ENCODE assay signal across 1 cellular context in the genomic region with DNA sequence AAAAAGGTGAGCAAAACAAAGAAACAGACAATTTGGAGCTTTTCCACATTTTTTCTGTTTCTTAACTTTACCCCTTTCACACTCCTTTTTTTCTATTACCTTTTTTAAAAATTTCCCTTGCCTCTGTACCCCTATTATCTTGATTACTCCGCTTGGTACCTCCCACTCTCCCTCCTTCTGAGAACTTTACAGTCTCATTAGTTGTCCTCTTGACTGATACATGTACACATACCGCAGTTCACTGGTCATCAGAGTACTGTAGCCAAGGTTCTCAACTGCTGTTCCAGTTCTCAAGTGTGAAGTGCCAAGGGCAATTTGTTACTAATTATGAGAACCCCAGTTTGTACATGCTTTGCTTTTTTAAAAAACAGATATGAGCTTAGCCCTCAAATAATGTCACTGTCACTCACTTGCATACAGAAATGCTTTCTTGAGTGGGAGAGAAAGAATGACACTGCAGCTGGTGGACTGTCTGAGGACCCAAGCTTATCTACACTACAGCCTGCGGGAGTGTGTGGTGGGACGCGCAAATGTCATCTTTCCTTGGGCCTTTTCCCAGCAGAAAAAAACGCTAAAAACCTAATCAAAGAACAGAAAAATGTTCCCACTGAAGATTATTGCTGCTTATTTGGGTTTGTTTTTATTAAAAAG.
TF ChIP-seq lines count a peak whose summit lies in the region.

No MANE protein-coding gene starts in this region.

TF ChIP-seq in HEK293, 187 proteins besides CTCF, POLR2A, EP300 and RAD21 (continued from another document):
- TF ChIP-seq, protein P1, sequence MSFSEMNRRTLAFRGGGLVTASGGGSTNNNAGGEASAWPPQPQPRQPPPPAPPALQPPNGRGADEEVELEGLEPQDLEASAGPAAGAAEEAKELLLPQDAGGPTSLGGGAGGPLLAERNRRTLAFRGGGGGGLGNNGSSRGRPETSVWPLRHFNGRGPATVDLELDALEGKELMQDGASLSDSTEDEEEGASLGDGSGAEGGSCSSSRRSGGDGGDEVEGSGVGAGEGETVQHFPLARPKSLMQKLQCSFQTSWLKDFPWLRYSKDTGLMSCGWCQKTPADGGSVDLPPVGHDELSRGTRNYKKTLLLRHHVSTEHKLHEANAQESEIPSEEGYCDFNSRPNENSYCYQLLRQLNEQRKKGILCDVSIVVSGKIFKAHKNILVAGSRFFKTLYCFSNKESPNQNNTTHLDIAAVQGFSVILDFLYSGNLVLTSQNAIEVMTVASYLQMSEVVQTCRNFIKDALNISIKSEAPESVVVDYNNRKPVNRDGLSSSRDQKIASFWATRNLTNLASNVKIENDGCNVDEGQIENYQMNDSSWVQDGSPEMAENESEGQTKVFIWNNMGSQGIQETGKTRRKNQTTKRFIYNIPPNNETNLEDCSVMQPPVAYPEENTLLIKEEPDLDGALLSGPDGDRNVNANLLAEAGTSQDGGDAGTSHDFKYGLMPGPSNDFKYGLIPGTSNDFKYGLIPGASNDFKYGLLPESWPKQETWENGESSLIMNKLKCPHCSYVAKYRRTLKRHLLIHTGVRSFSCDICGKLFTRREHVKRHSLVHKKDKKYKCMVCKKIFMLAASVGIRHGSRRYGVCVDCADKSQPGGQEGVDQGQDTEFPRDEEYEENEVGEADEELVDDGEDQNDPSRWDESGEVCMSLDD (tag by site-specific recombination; IDR thresholded peaks at IDR 0.05) = no peak
- TF ChIP-seq SP2 (tag by site-specific recombination; IDR thresholded peaks at IDR 0.05) (no peak), ZNF530 (tag by site-specific recombination; IDR thresholded peaks at IDR 0.05; ENCODE audit: low read depth) (no peak), ZNF701 (tag by site-specific recombination; IDR thresholded peaks at IDR 0.05) (no peak), GLIS1 (tag by site-specific recombination; IDR thresholded peaks at IDR 0.05) (no peak), ZFHX2 (tag by site-specific recombination; conservative IDR thresholded peaks at IDR 0.05) (peak; percentile 37; the same call in 1 of the 2 replicates), ZNF292 (tag by site-specific recombination; IDR thresholded peaks at IDR 0.05; ENCODE audit: borderline replicate concordance, low read depth) (no peak), TRIM28 (IDR thresholded peaks at IDR 0.05; ENCODE audit: borderline replicate concordance, low read length) (peak; percentile 80), ZNF837 (tag by site-specific recombination; IDR thresholded peaks at IDR 0.05) (no peak), ZNF433 (tag by site-specific recombination; IDR thresholded peaks at IDR 0.05; ENCODE audit: low read depth) (no peak), ZNF202 (tag by site-specific recombination; IDR thresholded peaks at IDR 0.05; ENCODE audit: borderline replicate concordance) (no peak), ZNF48 (tag by site-specific recombination; IDR thresholded peaks at IDR 0.05) (no peak), EGR2 (tag by site-specific recombination; IDR thresholded peaks at IDR 0.05; ENCODE audit: low read depth) (peak; percentile 56), WT1 (tag by site-specific recombination; IDR thresholded peaks at IDR 0.05) (peak; percentile 21; the same call in 1 of the 2 replicates), ZNF311 (tag by site-specific recombination; IDR thresholded peaks at IDR 0.05; ENCODE audit: borderline replicate concordance) (no peak), KLF16 (tag by site-specific recombination; IDR thresholded peaks at IDR 0.05) (no peak)
- TF ChIP-seq, protein P2, sequence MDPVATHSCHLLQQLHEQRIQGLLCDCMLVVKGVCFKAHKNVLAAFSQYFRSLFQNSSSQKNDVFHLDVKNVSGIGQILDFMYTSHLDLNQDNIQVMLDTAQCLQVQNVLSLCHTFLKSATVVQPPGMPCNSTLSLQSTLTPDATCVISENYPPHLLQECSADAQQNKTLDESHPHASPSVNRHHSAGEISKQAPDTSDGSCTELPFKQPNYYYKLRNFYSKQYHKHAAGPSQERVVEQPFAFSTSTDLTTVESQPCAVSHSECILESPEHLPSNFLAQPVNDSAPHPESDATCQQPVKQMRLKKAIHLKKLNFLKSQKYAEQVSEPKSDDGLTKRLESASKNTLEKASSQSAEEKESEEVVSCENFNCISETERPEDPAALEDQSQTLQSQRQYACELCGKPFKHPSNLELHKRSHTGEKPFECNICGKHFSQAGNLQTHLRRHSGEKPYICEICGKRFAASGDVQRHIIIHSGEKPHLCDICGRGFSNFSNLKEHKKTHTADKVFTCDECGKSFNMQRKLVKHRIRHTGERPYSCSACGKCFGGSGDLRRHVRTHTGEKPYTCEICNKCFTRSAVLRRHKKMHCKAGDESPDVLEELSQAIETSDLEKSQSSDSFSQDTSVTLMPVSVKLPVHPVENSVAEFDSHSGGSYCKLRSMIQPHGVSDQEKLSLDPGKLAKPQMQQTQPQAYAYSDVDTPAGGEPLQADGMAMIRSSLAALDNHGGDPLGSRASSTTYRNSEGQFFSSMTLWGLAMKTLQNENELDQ (tag by site-specific recombination; IDR thresholded peaks at IDR 0.05; ENCODE audit: low read depth) = no peak
- TF ChIP-seq, protein P3, sequence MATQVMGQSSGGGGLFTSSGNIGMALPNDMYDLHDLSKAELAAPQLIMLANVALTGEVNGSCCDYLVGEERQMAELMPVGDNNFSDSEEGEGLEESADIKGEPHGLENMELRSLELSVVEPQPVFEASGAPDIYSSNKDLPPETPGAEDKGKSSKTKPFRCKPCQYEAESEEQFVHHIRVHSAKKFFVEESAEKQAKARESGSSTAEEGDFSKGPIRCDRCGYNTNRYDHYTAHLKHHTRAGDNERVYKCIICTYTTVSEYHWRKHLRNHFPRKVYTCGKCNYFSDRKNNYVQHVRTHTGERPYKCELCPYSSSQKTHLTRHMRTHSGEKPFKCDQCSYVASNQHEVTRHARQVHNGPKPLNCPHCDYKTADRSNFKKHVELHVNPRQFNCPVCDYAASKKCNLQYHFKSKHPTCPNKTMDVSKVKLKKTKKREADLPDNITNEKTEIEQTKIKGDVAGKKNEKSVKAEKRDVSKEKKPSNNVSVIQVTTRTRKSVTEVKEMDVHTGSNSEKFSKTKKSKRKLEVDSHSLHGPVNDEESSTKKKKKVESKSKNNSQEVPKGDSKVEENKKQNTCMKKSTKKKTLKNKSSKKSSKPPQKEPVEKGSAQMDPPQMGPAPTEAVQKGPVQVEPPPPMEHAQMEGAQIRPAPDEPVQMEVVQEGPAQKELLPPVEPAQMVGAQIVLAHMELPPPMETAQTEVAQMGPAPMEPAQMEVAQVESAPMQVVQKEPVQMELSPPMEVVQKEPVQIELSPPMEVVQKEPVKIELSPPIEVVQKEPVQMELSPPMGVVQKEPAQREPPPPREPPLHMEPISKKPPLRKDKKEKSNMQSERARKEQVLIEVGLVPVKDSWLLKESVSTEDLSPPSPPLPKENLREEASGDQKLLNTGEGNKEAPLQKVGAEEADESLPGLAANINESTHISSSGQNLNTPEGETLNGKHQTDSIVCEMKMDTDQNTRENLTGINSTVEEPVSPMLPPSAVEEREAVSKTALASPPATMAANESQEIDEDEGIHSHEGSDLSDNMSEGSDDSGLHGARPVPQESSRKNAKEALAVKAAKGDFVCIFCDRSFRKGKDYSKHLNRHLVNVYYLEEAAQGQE (tag by site-specific recombination; IDR thresholded peaks at IDR 0.05) = no peak
- TF ChIP-seq, protein P4, sequence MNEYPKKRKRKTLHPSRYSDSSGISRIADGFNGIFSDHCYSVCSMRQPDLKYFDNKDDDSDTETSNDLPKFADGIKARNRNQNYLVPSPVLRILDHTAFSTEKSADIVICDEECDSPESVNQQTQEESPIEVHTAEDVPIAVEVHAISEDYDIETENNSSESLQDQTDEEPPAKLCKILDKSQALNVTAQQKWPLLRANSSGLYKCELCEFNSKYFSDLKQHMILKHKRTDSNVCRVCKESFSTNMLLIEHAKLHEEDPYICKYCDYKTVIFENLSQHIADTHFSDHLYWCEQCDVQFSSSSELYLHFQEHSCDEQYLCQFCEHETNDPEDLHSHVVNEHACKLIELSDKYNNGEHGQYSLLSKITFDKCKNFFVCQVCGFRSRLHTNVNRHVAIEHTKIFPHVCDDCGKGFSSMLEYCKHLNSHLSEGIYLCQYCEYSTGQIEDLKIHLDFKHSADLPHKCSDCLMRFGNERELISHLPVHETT (tag by site-specific recombination; IDR thresholded peaks at IDR 0.05) = no peak
- TF ChIP-seq, protein P5, sequence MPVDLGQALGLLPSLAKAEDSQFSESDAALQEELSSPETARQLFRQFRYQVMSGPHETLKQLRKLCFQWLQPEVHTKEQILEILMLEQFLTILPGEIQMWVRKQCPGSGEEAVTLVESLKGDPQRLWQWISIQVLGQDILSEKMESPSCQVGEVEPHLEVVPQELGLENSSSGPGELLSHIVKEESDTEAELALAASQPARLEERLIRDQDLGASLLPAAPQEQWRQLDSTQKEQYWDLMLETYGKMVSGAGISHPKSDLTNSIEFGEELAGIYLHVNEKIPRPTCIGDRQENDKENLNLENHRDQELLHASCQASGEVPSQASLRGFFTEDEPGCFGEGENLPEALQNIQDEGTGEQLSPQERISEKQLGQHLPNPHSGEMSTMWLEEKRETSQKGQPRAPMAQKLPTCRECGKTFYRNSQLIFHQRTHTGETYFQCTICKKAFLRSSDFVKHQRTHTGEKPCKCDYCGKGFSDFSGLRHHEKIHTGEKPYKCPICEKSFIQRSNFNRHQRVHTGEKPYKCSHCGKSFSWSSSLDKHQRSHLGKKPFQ (tag by site-specific recombination; IDR thresholded peaks at IDR 0.05) = peak; percentile 37; the same call in 1 of the 2 replicates
